Comparison of ENCODE assay signal across 8 cellular contexts in the genomic region with DNA sequence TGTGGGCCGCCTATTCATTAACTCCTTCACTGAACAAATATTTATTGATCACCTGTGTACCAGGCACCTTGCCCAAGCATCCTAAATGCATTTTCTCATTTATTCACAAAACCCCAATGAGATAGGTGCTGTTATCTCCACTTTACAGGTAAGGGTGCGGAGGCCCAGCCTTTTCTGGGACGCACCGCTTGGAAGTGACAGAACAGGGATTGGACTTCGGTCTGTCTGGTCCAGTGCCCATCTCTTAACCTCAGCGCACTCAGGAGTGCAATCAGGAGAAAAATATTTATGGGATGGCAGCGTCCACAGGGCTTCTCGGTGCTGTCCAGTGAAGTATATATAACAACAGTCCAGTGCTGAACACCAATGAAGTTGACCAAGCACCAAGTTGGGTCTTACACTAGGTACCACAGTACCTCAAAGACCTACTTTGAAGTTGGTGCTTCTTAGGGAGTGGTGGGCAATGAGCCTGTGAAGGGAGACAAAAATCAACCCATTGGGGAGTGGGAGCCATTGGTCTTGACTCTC. TPM values are rescaled to one million over a fixed set of nuclear protein-coding genes. Genes with fewer than 3 reads are reported as not detected.
DNase-seq lines count a peak whose midpoint lies in the region; ATAC-seq and TF ChIP-seq lines count a peak whose summit lies in the region.

No MANE protein-coding gene starts in this region.

- H3K4me1 ChIP-seq in A673 (ENCODE audit: insufficient read depth, low read length, poor library complexity, severe bottlenecking): peaks cover 5% of the 10 kb centered on the region
- no peaks in the 10 kb centered on the region for H3K4me1 ChIP-seq in muscle layer of colon (ENCODE audit: insufficient read depth, low read length)

- CTCF ChIA-PET in A673 (lab: Charles Lee): no interaction called here

- BruUV-seq in A673 (replicated peaks; lab: Mats Ljungman, UMichigan): no TSS peak

- H3K9me3 ChIP-seq in A673 (ENCODE audit: low read depth, low read length, poor library complexity, severe bottlenecking) (no peaks in the 10 kb centered on the region), muscle layer of colon (ENCODE audit: low read length) (no peaks in the 10 kb centered on the region)

- H3K27me3 Mint-ChIP-seq in IgD-negative memory B cell: no peaks in the 10 kb centered on the region

- H3K9ac ChIP-seq in muscle layer of colon (ENCODE audit: low read length): no peak overlapping the region

- ATAC-seq in HG02981 (IDR thresholded peaks at IDR 0.05; ENCODE audit: unreplicated experiment): no peak
- no peak for ATAC-seq in GM21447 (IDR thresholded peaks at IDR 0.05; ENCODE audit: unreplicated experiment)

- no peak for DNase-seq in A673 (ENCODE audit: low spot score)
- no peak for DNase-seq in choroid plexus epithelial cell (ENCODE audit: low read depth)
- DNase-seq in H4 (ENCODE audit: low spot score): no peak
- DNase-seq in activated CD4-positive, CD25-positive, alpha-beta regulatory T cell treated with anti-CD3 and anti-CD28 coated beads, Interleukin-2, amount 50 U/mL, for 72 hours: no peak

- H3K4me1 Mint-ChIP-seq in IgD-negative memory B cell: peaks cover 7 to 11% (median 10%) of the 10 kb centered on the region in 3 donors

- POLR2A ChIA-PET in A673 (lab: Charles Lee; ENCODE audit: low non-redundant PET): interaction anchor here (0.6 kb wide), 1 partner anchor 567 kb away, joined by 3 read pairs; no protein-coding TSS in a partner anchor

- no peak overlapping the region for H3K27ac Mint-ChIP-seq in IgD-negative memory B cell

- intact Hi-C loops in A673 (cut with micrococcal nuclease; ENCODE audit: unreplicated experiment): no loop called here

- H3K9me3 Mint-ChIP-seq in IgD-negative memory B cell: no peaks in the 10 kb centered on the region

- H3K27me3 ChIP-seq in A673 (replicated peaks; ENCODE audit: insufficient read depth, low read depth, low read length, poor library complexity) (no peaks in the 10 kb centered on the region), muscle layer of colon (ENCODE audit: control insufficient read depth in 1 of 2, insufficient read depth in 2 of 2, low read length in 2 of 2) (no peaks in the 10 kb centered on the region)

- peak overlapping the region; percentile 55 for H3K4me3 ChIP-seq in A673 (ENCODE audit: low read depth, low read length, poor library complexity, severe bottlenecking)
- peak overlapping the region; percentile 64 for H3K4me3 ChIP-seq in choroid plexus epithelial cell (ENCODE audit: low read depth, low read length)
- H3K4me3 ChIP-seq in muscle layer of colon (ENCODE audit: low read depth in 1 of 2, low read length in 2 of 2): peak overlapping the region; percentile 29 to 85

- H3K36me3 ChIP-seq in A673 (ENCODE audit: insufficient read depth, low read length, poor library complexity, severe bottlenecking) (no peaks in the 10 kb centered on the region), muscle layer of colon (ENCODE audit: insufficient read depth, low read length) (no peaks in the 10 kb centered on the region)

- H3K27ac ChIP-seq in A673 (ENCODE audit: low read depth, low read length, poor library complexity, severe bottlenecking): no peak overlapping the region
- H3K27ac ChIP-seq in muscle layer of colon (ENCODE audit: low read depth, low read length): peak overlapping the region; percentile 32

- no peak for TF ChIP-seq CTCF in A673 (conservative IDR thresholded peaks at IDR 0.05; ENCODE audit: low read depth, low read length)
- TF ChIP-seq CTCF in choroid plexus epithelial cell (conservative IDR thresholded peaks at IDR 0.05; ENCODE audit: low read depth, low read length): no peak

- no peaks in the 10 kb centered on the region for H3K36me3 Mint-ChIP-seq in IgD-negative memory B cell

- H3K4me3 Mint-ChIP-seq in IgD-negative memory B cell: peak overlapping the region; percentile 89 to 96 (median 94)

RNA-seq across cellular contexts. Expression of a gene that starts 18.9 kb away (rescaled TPM):
- total RNA-seq in A673 (2021): 7.8 and 11.3 TPM in 2 replicates
- 1.3 TPM for polyA plus RNA-seq in IgD-negative memory B cell
- total RNA-seq in H4 (2014; rRNA removed; shearing (Covaris generic)): 0.21 and 1.1 TPM in 2 replicates
